Comparison of ENCODE assay signal across 10 cellular contexts in the genomic region with DNA sequence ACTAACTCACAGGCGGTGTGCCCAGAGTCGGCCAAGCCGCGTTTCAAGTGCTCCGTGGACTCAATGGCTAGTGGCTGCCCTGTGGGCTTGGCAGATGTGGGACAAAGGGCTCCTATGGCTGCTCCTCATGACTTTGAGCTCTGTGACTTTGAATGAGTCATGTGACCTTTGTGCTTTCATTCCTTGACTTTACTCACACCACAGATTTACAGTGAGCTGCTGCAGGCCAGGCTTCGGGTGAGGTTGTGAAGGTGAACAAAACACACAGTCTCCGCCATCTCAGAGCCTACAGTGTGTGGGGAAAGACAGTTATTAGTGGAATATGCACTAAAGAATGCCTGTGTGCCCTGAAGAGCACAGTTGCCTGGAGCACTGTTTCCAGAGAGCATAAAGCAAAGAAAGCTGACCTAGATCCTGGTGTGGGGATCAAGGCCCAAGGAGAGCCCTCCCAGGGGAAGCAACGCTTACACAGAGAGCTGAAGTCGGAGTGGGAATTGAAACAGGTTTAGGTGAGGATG. TPM values are rescaled to one million over a fixed set of nuclear protein-coding genes. Genes with fewer than 3 reads are reported as not detected.
A peak's percentile ranks its signal among the peaks of the same experiment; 100 is the strongest.
DNase-seq lines count a peak whose midpoint lies in the region; ATAC-seq and TF ChIP-seq lines count a peak whose summit lies in the region.
"Had no signal": no experiment of that assay in that cellular context is flagged by ENCODE, and none has a peak within 500 bp of the region (broad histone marks: within the 10 kb centered on the region; RNA-seq: fewer than 3 reads in every experiment).

No MANE protein-coding gene starts in this region.

- no peaks in the 10 kb centered on the region for H3K9me1 ChIP-seq in IMR-90 (ENCODE audit: insufficient read depth, low read length)

- H2BK5ac ChIP-seq in IMR-90 (ENCODE audit: low read depth, low read length, poor library complexity, severe bottlenecking) (no peak overlapping the region), mesenchymal stem cell (ENCODE audit: low read depth, low read length, poor library complexity, severe bottlenecking) (no peak overlapping the region)

- peaks cover 41% of the 10 kb centered on the region for H3K4me1 Mint-ChIP-seq in neural progenitor cell

- H3K9ac ChIP-seq in IMR-90 (ENCODE audit: low read depth, low read length) (no peak overlapping the region), mesenchymal stem cell (ENCODE audit: low read length) (no peak overlapping the region), neural progenitor cell (no peak overlapping the region)

- H3K79me2 ChIP-seq in neural progenitor cell (ENCODE audit: low read depth): no peaks in the 10 kb centered on the region

- H3K36me3 ChIP-seq in IMR-90 (ENCODE audit: control insufficient read depth, insufficient read depth, low read length) (no peaks in the 10 kb centered on the region), mesenchymal stem cell (ENCODE audit: control insufficient read depth in 1 of 2, insufficient read depth in 2 of 2, low read depth in 1 of 2, low read length in 2 of 2) (no peaks in the 10 kb centered on the region), esophagus muscularis mucosa (no peaks in the 10 kb centered on the region), neural progenitor cell (no peaks in the 10 kb centered on the region)

- no peak overlapping the region for H3K14ac ChIP-seq in IMR-90 (replicated peaks; ENCODE audit: low read depth, low read length)
- no peak overlapping the region for H3K14ac ChIP-seq in mesenchymal stem cell (ENCODE audit: low read length in 2 of 2)

- H4K91ac ChIP-seq in IMR-90 (ENCODE audit: insufficient read depth, low read depth, low read length) (no peak overlapping the region), mesenchymal stem cell (ENCODE audit: low read length) (no peak overlapping the region)

- H2AK5ac ChIP-seq in IMR-90 (ENCODE audit: low read depth, low read length): no peak overlapping the region
- no peak overlapping the region for H2AK5ac ChIP-seq in mesenchymal stem cell (ENCODE audit: low read length, severe bottlenecking)

- H3K56ac ChIP-seq in IMR-90 (ENCODE audit: extremely low read depth, insufficient read depth, low read length): no peak overlapping the region

- H2AK9ac ChIP-seq in IMR-90 (replicated peaks; ENCODE audit: low read depth, low read length, poor library complexity): peak overlapping the region; percentile 57

- no CpG with 5 or more reads among the region's 9 CpGs for WGBS in IMR-90 (ENCODE audit: extremely low coverage in 2 of 2, insufficient read length in 1 of 2), 2 experiments
- WGBS in mesenchymal stem cell: 74% methylated on average over 9 of the region's 9 CpGs
- WGBS in esophagus muscularis mucosa: 85% methylated on average over 9 of the region's 9 CpGs

- no peak overlapping the region for H3K4me3 ChIP-seq in AG10803 (ENCODE audit: low read length)
- no peak overlapping the region for H3K4me3 ChIP-seq in IMR-90 (ENCODE audit: insufficient read depth, low read depth, low read length)
- H3K4me3 ChIP-seq in mesenchymal stem cell (ENCODE audit: insufficient read depth in 1 of 2, low read depth in 1 of 2, low read length in 2 of 2): no peak overlapping the region
- no peak overlapping the region for H3K4me3 ChIP-seq in esophagus muscularis mucosa
- no peak overlapping the region for H3K4me3 ChIP-seq in neural progenitor cell

- no peak overlapping the region for H2BK20ac ChIP-seq in IMR-90 (ENCODE audit: low read depth, low read length)

- no peak overlapping the region for H3K4me3 Mint-ChIP-seq in neural progenitor cell
- H3K4me3 Mint-ChIP-seq: CD8-positive, alpha-beta memory T cell had no signal

- H3K27ac ChIP-seq in IMR-90 (ENCODE audit: insufficient read depth, low read length) (no peak overlapping the region), mesenchymal stem cell (ENCODE audit: low read length, poor library complexity, severe bottlenecking) (peak overlapping the region; percentile 62), esophagus muscularis mucosa (replicated peaks in 1 of 4) (no peak overlapping the region), neural progenitor cell (no peak overlapping the region)

- H3K23ac ChIP-seq in IMR-90 (ENCODE audit: low read depth, low read length): no peak overlapping the region
- H3K23ac ChIP-seq in mesenchymal stem cell (ENCODE audit: low read length in 2 of 2): no peak overlapping the region

- intact Hi-C loops in IMR-90 (cut with micrococcal nuclease) (loop anchor here (5.0 kb wide), 2 partner anchors 37 to 358 kb away; no protein-coding TSS in a partner anchor), esophagus muscularis mucosa (cut with DNase I) (loop anchor here (5.0 kb wide), 1 partner anchor 223 kb away; no protein-coding TSS in a partner anchor)

- in situ Hi-C loops in IMR-90 (cut with MboI; ENCODE audit: low sequenced_read_pairs): loop anchor here (5.0 to 10.0 kb wide), 2 partner anchors 88 to 230 kb away; no protein-coding TSS in a partner anchor

- H2BK120ac ChIP-seq in IMR-90 (ENCODE audit: low read depth, low read length) (no peak overlapping the region), mesenchymal stem cell (ENCODE audit: low read depth, low read length) (no peak overlapping the region)

- peak overlapping the region in 1 of 2 experiments; percentile 3 for H2BK12ac ChIP-seq in mesenchymal stem cell (ENCODE audit: low read length in 2 of 2)

- peaks cover 3% of the 10 kb centered on the region for H3K36me3 Mint-ChIP-seq in neural progenitor cell
- H3K36me3 Mint-ChIP-seq: CD8-positive, alpha-beta memory T cell; naive B cell had no signal

- POLR2A ChIA-PET in IMR-90 (lab: Charles Lee; ENCODE audit: unreplicated experiment): no interaction called here

- no peak overlapping the region for H3K27ac Mint-ChIP-seq in neural progenitor cell

- H3K4ac ChIP-seq in IMR-90 (ENCODE audit: low read depth, low read length) (no peak overlapping the region), mesenchymal stem cell (ENCODE audit: low read depth in 1 of 2, low read length in 2 of 2) (no peak overlapping the region)

- no peak overlapping the region for H3K4me2 ChIP-seq in IMR-90 (ENCODE audit: low read depth, low read length)
- no peak overlapping the region for H3K4me2 ChIP-seq in mesenchymal stem cell (ENCODE audit: low read length, poor library complexity, severe bottlenecking)
- H3K4me2 ChIP-seq in neural progenitor cell: no peak overlapping the region

- CTCF ChIA-PET in IMR-90 (lab: Yijun Ruan, JAX): interaction anchor here (1.2 to 2.3 kb wide), 2 partner anchors 90 to 221 kb away, joined by 3 to 16 read pairs; no protein-coding TSS in a partner anchor

- H2BK15ac ChIP-seq in IMR-90 (ENCODE audit: low read depth, low read length) (no peak overlapping the region), mesenchymal stem cell (ENCODE audit: low read depth, poor library complexity, severe bottlenecking) (no peak overlapping the region)

- BruUV-seq in IMR-90 (replicated peaks; lab: Mats Ljungman, UMichigan): no TSS peak

- H2AFZ ChIP-seq in IMR-90 (replicated peaks; ENCODE audit: low read length, poor library complexity) (no peak overlapping the region), mesenchymal stem cell (ENCODE audit: low read depth, low read length) (no peak overlapping the region), neural progenitor cell (replicated peaks) (no peak overlapping the region)

- dilution Hi-C loops in IMR-90 (cut with HindIII; ENCODE audit: low sequenced_read_pairs, unreplicated experiment): no loop called here

- H3K18ac ChIP-seq in IMR-90 (ENCODE audit: low read depth, low read length) (no peak overlapping the region), mesenchymal stem cell (ENCODE audit: low read depth in 1 of 2, low read length in 2 of 2) (peak overlapping the region in 1 of 2 experiments; percentile 23)

- no peak for TF ChIP-seq CTCF in AG10803 (conservative IDR thresholded peaks at IDR 0.05; ENCODE audit: low read length)
- no peak for TF ChIP-seq CTCF in IMR-90 (conservative IDR thresholded peaks at IDR 0.05; ENCODE audit: low read depth, low read length)
- no peak for TF ChIP-seq CTCF in esophagus muscularis mucosa (IDR thresholded peaks at IDR 0.05)
- no peak for TF ChIP-seq CTCF in neural progenitor cell (IDR thresholded peaks at IDR 0.05)

- H3K9me3 Mint-ChIP-seq in neural progenitor cell: peaks cover 28% of the 10 kb centered on the region
- H3K9me3 Mint-ChIP-seq: CD8-positive, alpha-beta memory T cell; naive B cell had no signal

- peaks cover 27% of the 10 kb centered on the region for H3F3A ChIP-seq in neural progenitor cell (ENCODE audit: low read depth)

- H3K4me1 ChIP-seq in IMR-90 (ENCODE audit: control insufficient read depth, insufficient read depth, low read length) (no peaks in the 10 kb centered on the region), mesenchymal stem cell (ENCODE audit: control insufficient read depth, insufficient read depth, low read depth, low read length) (peaks cover 19% of the 10 kb centered on the region), esophagus muscularis mucosa (peaks cover 28 to 47% (median 41%) of the 10 kb centered on the region in 4 donors), neural progenitor cell (peaks cover 27% of the 10 kb centered on the region)

- H4K5ac ChIP-seq in IMR-90 (ENCODE audit: low read depth, low read length): no peak overlapping the region

- peak; percentile 11 for DNase-seq in AG10803 (ENCODE audit: low read depth)
- peak; percentile 16 for DNase-seq in IMR-90
- peak; percentile 18 for DNase-seq in dermis blood vessel endothelial cell
- peak; percentile 70 for DNase-seq in mesenchymal stem cell
- no peak for DNase-seq in ecto neural progenitor cell (ENCODE audit: low spot score)
- no peak for DNase-seq in esophagus muscularis mucosa (ENCODE audit: extremely low spot score)
- DNase-seq in neural progenitor cell (ENCODE audit: low spot score): no peak
- DNase-seq: CD8-positive, alpha-beta memory T cell; naive B cell had no signal

- H4K20me1 ChIP-seq in IMR-90 (ENCODE audit: insufficient read depth, low read length) (no peaks in the 10 kb centered on the region; the same call in 1 of the 2 replicates), neural progenitor cell (ENCODE audit: low read depth) (no peaks in the 10 kb centered on the region)

- H4K8ac ChIP-seq in IMR-90 (ENCODE audit: low read depth in 2 of 2, low read length in 2 of 2) (no peak overlapping the region), mesenchymal stem cell (ENCODE audit: low read length) (no peak overlapping the region)

- peaks cover 5% of the 10 kb centered on the region; the same call in 1 of the 2 replicates for H3K9me3 ChIP-seq in IMR-90 (ENCODE audit: control insufficient read depth, insufficient read depth, low read length)
- H3K9me3 ChIP-seq in mesenchymal stem cell (ENCODE audit: control insufficient read depth, low read length): no peaks in the 10 kb centered on the region
- H3K9me3 ChIP-seq in esophagus muscularis mucosa: no peaks in the 10 kb centered on the region
- H3K9me3 ChIP-seq in neural progenitor cell (ENCODE audit: low read depth): peaks cover 7% of the 10 kb centered on the region

- no peaks in the 10 kb centered on the region for H3K79me1 ChIP-seq in IMR-90 (ENCODE audit: low read depth in 1 of 2, low read length in 2 of 2)
- H3K79me1 ChIP-seq in mesenchymal stem cell (replicated peaks; ENCODE audit: low read length, poor library complexity, severe bottlenecking): no peaks in the 10 kb centered on the region

- TF ChIP-seq RAD21 in IMR-90 (IDR thresholded peaks at IDR 0.05; ENCODE audit: low read length): no peak

- peaks cover 10% of the 10 kb centered on the region; the same call in 1 of the 2 replicates for H3K27me3 ChIP-seq in IMR-90 (ENCODE audit: control insufficient read depth, insufficient read depth, low read length)
- no peaks in the 10 kb centered on the region for H3K27me3 ChIP-seq in mesenchymal stem cell (ENCODE audit: control insufficient read depth in 1 of 2, insufficient read depth in 1 of 2, low read length in 2 of 2)
- H3K27me3 ChIP-seq in esophagus muscularis mucosa: no peaks in the 10 kb centered on the region
- no peaks in the 10 kb centered on the region for H3K27me3 ChIP-seq in neural progenitor cell

- TF ChIP-seq EP300 in esophagus muscularis mucosa (IDR thresholded peaks at IDR 0.05): no peak

- peaks cover 8% of the 10 kb centered on the region for H3K27me3 Mint-ChIP-seq in neural progenitor cell (ENCODE audit: insufficient read depth, low read depth)

- ATAC-seq in IMR-90 (ENCODE audit: low read depth) (peak; percentile 33; the same call in 1 of the 2 replicates), GM19395 (IDR thresholded peaks at IDR 0.05; ENCODE audit: unreplicated experiment) (no peak)

- TF ChIP-seq POLR2A in IMR-90 (IDR thresholded peaks at IDR 0.05; ENCODE audit: low read depth, low read length) (no peak), esophagus muscularis mucosa (IDR thresholded peaks at IDR 0.05; ENCODE audit: low read depth) (no peak)

RNA-seq across cellular contexts. Expression of gene PLEKHA1, which starts 29.7 kb away (rescaled TPM):
- total RNA-seq in IMR-90 (2012; rRNA removed) (7.2 and 12.5 TPM in 2 replicates), dermis blood vessel endothelial cell (44.5 and 52.1 TPM in 2 replicates), esophagus muscularis mucosa (100 to 1,000 TPM in 1 of 4 donors, 10 to 100 TPM in 3; 51.4 to 101 (median 62.1) TPM), neural progenitor cell (ENCODE audit: low replicate concordance) (70.2 and 79.1 TPM in 2 replicates)
- 7.4 and 9.5 TPM in 2 replicates for polyA plus RNA-seq in IMR-90 (2012; rRNA removed)
- 3.2 and 4.0 TPM in 2 replicates for polyA plus RNA-seq in IMR-90 (2012; cell fraction: cytosol; rRNA removed)
- 4.6 and 13.8 TPM in 2 replicates for polyA plus RNA-seq in IMR-90 (2012; cell fraction: nucleus; rRNA removed; ENCODE audit: low replicate concordance)
- 14.3 TPM for polyA plus RNA-seq in mesenchymal stem cell (2013, experiment 1 of 2)
- 15.1 TPM for polyA plus RNA-seq in mesenchymal stem cell (2013, experiment 2 of 2)

Comparison
In these comparisons a context has a peak if more than half of its experiments do, and no peak if none do; other contexts are left out.
1. DNase-seq: peak in AG10803 (single experiment), IMR-90 (single experiment), dermis blood vessel endothelial cell (single experiment) and mesenchymal stem cell (single experiment); none in ecto neural progenitor cell (single experiment), esophagus muscularis mucosa (single experiment) and neural progenitor cell (single experiment).